In the genomic region with DNA sequence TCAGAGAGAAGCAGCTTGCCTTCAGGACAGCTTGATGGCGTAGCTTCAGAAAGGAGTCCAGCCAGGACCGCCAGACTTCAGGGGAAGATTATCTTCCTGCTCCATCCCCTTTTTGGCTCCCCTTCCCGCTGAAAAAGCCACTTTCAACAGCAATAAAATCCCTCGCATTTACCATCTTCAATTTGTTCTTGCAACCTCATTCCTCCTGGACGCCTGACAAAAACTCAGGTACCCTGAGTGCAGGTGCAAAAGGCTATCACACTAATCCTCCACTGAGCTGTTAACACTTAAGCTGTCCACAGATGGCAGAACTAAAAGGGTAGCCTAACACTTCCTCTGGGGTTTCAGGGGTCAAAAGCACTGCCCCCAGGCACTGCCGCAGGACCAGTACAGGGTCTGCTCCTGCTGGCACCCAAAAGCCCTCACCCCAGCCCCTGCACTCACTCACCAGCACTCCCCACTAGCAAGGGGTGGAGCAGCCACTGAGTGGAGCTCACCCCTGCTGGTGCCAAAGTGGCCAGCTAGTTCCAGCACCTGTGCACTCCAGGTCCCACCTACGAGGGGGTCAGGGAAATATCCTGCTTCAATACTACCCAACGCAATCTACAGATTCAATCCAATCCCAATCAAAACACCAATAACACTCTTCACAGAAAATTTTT, we compare ENCODE assay signal across 32 cellular contexts.
"Had no signal": no experiment of that assay in that cellular context is flagged by ENCODE, and none has a peak within 500 bp of the region (broad histone marks: within the 10 kb centered on the region; RNA-seq: fewer than 3 reads in every experiment).

No MANE protein-coding gene starts in this region.

- H3K36me3 Mint-ChIP-seq: activated naive CD4-positive, alpha-beta T cell treated with anti-CD3 and anti-CD28 coated beads, Interleukin-2, amount 50 U/mL, for 72 hours; T-cell had no signal

- H3K4me3 Mint-ChIP-seq: activated CD8-positive, alpha-beta T cell treated with anti-CD3 and anti-CD28 coated beads, Interleukin-2, amount 10 ng/mL, durations not matched to agents 7 days and 5 days; T-cell had no signal

- H3K27me3 Mint-ChIP-seq: T-cell had no signal

- H3K27ac Mint-ChIP-seq: activated CD8-positive, alpha-beta T cell treated with anti-CD3 and anti-CD28 coated beads, Interleukin-2, amount 10 ng/mL, durations not matched to agents 7 days and 5 days; T-cell had no signal

- H3K4me1 Mint-ChIP-seq: T-cell had no signal

- H3K4me3 ChIP-seq: cardiac muscle cell, SK-N-MC had no signal

- H3K36me3 ChIP-seq: brain microvascular endothelial cell, cardiac muscle cell had no signal

- H3K27ac ChIP-seq: brain microvascular endothelial cell, cardiac muscle cell, SK-N-MC, VCaP had no signal

- DNase-seq: activated CD4-positive, alpha-beta T cell treated with anti-CD3 and anti-CD28 coated beads for 48 hours; activated CD4-positive, alpha-beta T cell treated with anti-CD3 and anti-CD28 coated beads, Interleukin-2, amount 50 U/mL, for 4 hours; activated CD4-positive, CD25-positive, alpha-beta regulatory T cell treated with anti-CD3 and anti-CD28 coated beads, Interleukin-2, amount 50 U/mL, for 72 hours; activated CD8-positive, alpha-beta memory T cell treated with anti-CD3 and anti-CD28 coated beads, Interleukin-2, amount 50 U/mL, for 48 hours; activated CD8-positive, alpha-beta T cell treated with anti-CD3 and anti-CD28 coated beads, Interleukin-2, amount 10 ng/mL, durations not matched to agents 7 days and 5 days; activated effector memory CD4-positive, alpha-beta T cell treated with anti-CD3 and anti-CD28 coated beads, Interleukin-2, amount 50 U/mL, for 16 hours; activated naive CD4-positive, alpha-beta T cell treated with Interleukin-2 at 50 U/mL for 16 hours; activated T-cell treated with anti-CD3 and anti-CD28 coated beads, Interleukin-2, amount 50 U/mL, for 1 hour; brain microvascular endothelial cell; cerebellar nuclear complex; Kasumi-1; KBM-7; NCI-H1048; NCI-H146; NCI-H187 treated with DMSO at 0.1 percent for 48 hours; NCI-H2081 treated with DMSO at 0.1 percent for 48 hours; NCI-H2171 treated with DMSO at 0.1 percent for 48 hours; NCI-H226; NCI-H526; NCI-H774; NK-92 treated with Interleukin-12 subunit alpha and Interleukin-12 subunit beta, amount 100 ng/mL, for 24 hours; OCI-M1; RPMI8226; T-cell; T-helper 2 cell; T1000 had no signal

- H3K27me3 ChIP-seq: brain microvascular endothelial cell, cardiac muscle cell had no signal

- ATAC-seq: activated CD8-positive, alpha-beta T cell treated with anti-CD3 and anti-CD28 coated beads, Interleukin-2, amount 10 ng/mL, durations not matched to agents 7 days and 5 days; activated naive CD4-positive, alpha-beta T cell treated with anti-CD3 and anti-CD28 coated beads, Interleukin-2, amount 50 U/mL, for 72 hours; Panc1; Right ventricle myocardium inferior; T-cell had no signal
